In genomic region chr6:20837189-20837588, GRCh38 we compare ENCODE assay signal across 22 cellular contexts.
A peak's percentile ranks its signal among the peaks of the same experiment; 100 is the strongest.
DNase-seq lines count a peak whose midpoint lies in the region; ATAC-seq and TF ChIP-seq lines count a peak whose summit lies in the region.
"Had no signal": no experiment of that assay in that cellular context is flagged by ENCODE, and none has a peak within 500 bp of the region (broad histone marks: within the 10 kb centered on the region; RNA-seq: fewer than 3 reads in every experiment).

No MANE protein-coding gene starts in this region.

- no peaks in the 10 kb centered on the region for H3K9me3 ChIP-seq in hepatocyte (ENCODE audit: low read depth)
- H3K9me3 ChIP-seq: adrenal gland had no signal

- H3K9me2 ChIP-seq in hepatocyte (replicated peaks; ENCODE audit: insufficient read depth) = no peaks in the 10 kb centered on the region

- peak; percentile 31 for DNase-seq in activated naive CD4-positive, alpha-beta T cell treated with anti-CD3 and anti-CD28 coated beads, Interleukin-2, amount 10 ng/mL, durations not matched to agents 7 days and 5 days
- DNase-seq in activated naive CD4-positive, alpha-beta T cell treated with anti-CD3 and anti-CD28 coated beads, Interleukin-2, amount 50 U/mL, for 16 hours = no peak
- no peak for DNase-seq in activated T-helper 1 cell treated with anti-CD3 and anti-CD28 coated beads, Interleukin-12 subunit alpha, Interleukin-12 subunit beta, Interleukin-2, Interleukin-4 antibody, amounts not matched to agents 30 ng/mL and 10 ng/mL and 1 ng/mL, durations not matched to agents 14 hours and 24 hours and 36 hours (ENCODE audit: low spot score)
- no peak for DNase-seq in stimulated activated effector memory CD8-positive, alpha-beta T cell treated with anti-CD3 and anti-CD28 coated beads, Interleukin-12 subunit alpha, Interleukin-12 subunit beta, amount 100 ng/mL, for 72 hours (ENCODE audit: low spot score in 2 of 2)
- DNase-seq in CD14-positive monocyte (ENCODE audit: low spot score) (no peak), hepatocyte (ENCODE audit: low spot score) (no peak)
- DNase-seq: activated T-cell treated with anti-CD3 and anti-CD28 coated beads, Interleukin-2, amount 50 U/mL, for 4 hours; adrenal gland; DMS153; GDM1; left cardiac atrium; mesenchymal stem cell; NCI-H1417; NCI-H2107; retina; SIG-M5; stimulated activated CD4-positive, alpha-beta T cell treated with anti-CD3 and anti-CD28 coated beads, Interleukin-2, amount 100 ng/mL, for 48 hours had no signal

- TF ChIP-seq CTCF in CD14-positive monocyte (IDR thresholded peaks at IDR 0.05) = no peak
- no peak for TF ChIP-seq CTCF in hepatocyte (IDR thresholded peaks at IDR 0.05; ENCODE audit: poor library complexity)

- no peak overlapping the region for H3K4me3 ChIP-seq in hepatocyte
- H3K4me3 ChIP-seq: adrenal gland, coronary artery had no signal

- peaks cover 49% of the 10 kb centered on the region for H3K4me1 Mint-ChIP-seq in activated naive CD4-positive, alpha-beta T cell treated with anti-CD3 and anti-CD28 coated beads, Interleukin-2, amount 10 ng/mL, durations not matched to agents 7 days and 5 days
- H3K4me1 Mint-ChIP-seq in activated T-helper 1 cell treated with anti-CD3 and anti-CD28 coated beads, Interleukin-12 subunit alpha, Interleukin-12 subunit beta, Interleukin-2, Interleukin-4 antibody, amounts not matched to agents 30 ng/mL and 10 ng/mL and 1 ng/mL, durations not matched to agents 14 hours and 24 hours and 36 hours (ENCODE audit: low read depth) = peaks cover 50% of the 10 kb centered on the region
- H3K4me1 Mint-ChIP-seq in stimulated activated effector memory CD8-positive, alpha-beta T cell treated with anti-CD3 and anti-CD28 coated beads, Interleukin-12 subunit alpha, Interleukin-12 subunit beta, amount 100 ng/mL, for 72 hours = peaks cover 35% of the 10 kb centered on the region
- no peaks in the 10 kb centered on the region for H3K4me1 Mint-ChIP-seq in CD14-positive monocyte

- H3K4me3 Mint-ChIP-seq in activated naive CD4-positive, alpha-beta T cell treated with anti-CD3 and anti-CD28 coated beads, Interleukin-2, amount 10 ng/mL, durations not matched to agents 7 days and 5 days = no peak overlapping the region
- H3K4me3 Mint-ChIP-seq in activated T-helper 1 cell treated with anti-CD3 and anti-CD28 coated beads, Interleukin-12 subunit alpha, Interleukin-12 subunit beta, Interleukin-2, Interleukin-4 antibody, amounts not matched to agents 30 ng/mL and 10 ng/mL and 1 ng/mL, durations not matched to agents 14 hours and 24 hours and 36 hours = peak overlapping the region; percentile 2
- no peak overlapping the region for H3K4me3 Mint-ChIP-seq in stimulated activated effector memory CD8-positive, alpha-beta T cell treated with anti-CD3 and anti-CD28 coated beads, Interleukin-12 subunit alpha, Interleukin-12 subunit beta, amount 100 ng/mL, for 72 hours
- no peak overlapping the region for H3K4me3 Mint-ChIP-seq in CD14-positive monocyte
- H3K4me3 Mint-ChIP-seq: activated T-cell treated with anti-CD3 and anti-CD28 coated beads, Interleukin-2, amount 50 U/mL, for 4 hours had no signal

- no peak overlapping the region for H2AFZ ChIP-seq in hepatocyte

- H3K79me2 ChIP-seq in hepatocyte = no peaks in the 10 kb centered on the region

- peaks cover 13% of the 10 kb centered on the region for H3K36me3 Mint-ChIP-seq in activated naive CD4-positive, alpha-beta T cell treated with anti-CD3 and anti-CD28 coated beads, Interleukin-2, amount 10 ng/mL, durations not matched to agents 7 days and 5 days
- H3K36me3 Mint-ChIP-seq in activated T-helper 1 cell treated with anti-CD3 and anti-CD28 coated beads, Interleukin-12 subunit alpha, Interleukin-12 subunit beta, Interleukin-2, Interleukin-4 antibody, amounts not matched to agents 30 ng/mL and 10 ng/mL and 1 ng/mL, durations not matched to agents 14 hours and 24 hours and 36 hours (ENCODE audit: low read depth) = peaks cover 3% of the 10 kb centered on the region
- peaks cover 6% of the 10 kb centered on the region for H3K36me3 Mint-ChIP-seq in stimulated activated effector memory CD8-positive, alpha-beta T cell treated with anti-CD3 and anti-CD28 coated beads, Interleukin-12 subunit alpha, Interleukin-12 subunit beta, amount 100 ng/mL, for 72 hours
- peaks cover 0 to 2% of the 10 kb centered on the region in 2 donors for H3K36me3 Mint-ChIP-seq in CD14-positive monocyte

- no peaks in the 10 kb centered on the region for H3K27me3 ChIP-seq in hepatocyte
- H3K27me3 ChIP-seq: adrenal gland had no signal

- no peak overlapping the region for H3K27ac ChIP-seq in hepatocyte
- H3K27ac ChIP-seq: adrenal gland, C4-2B, coronary artery had no signal

- 97% methylated on average over 2 of the region's 2 CpGs for WGBS in hepatocyte (ENCODE audit: low lambda C conversion rate, missing lambda C conversion rate)

- ATAC-seq in GM19463 (IDR thresholded peaks at IDR 0.05; ENCODE audit: unreplicated experiment) (peak; percentile 54), GM21528 (IDR thresholded peaks at IDR 0.05; ENCODE audit: low FRiP score, unreplicated experiment) (no peak)
- ATAC-seq in stimulated activated effector memory CD8-positive, alpha-beta T cell treated with anti-CD3 and anti-CD28 coated beads, Interleukin-12 subunit alpha, Interleukin-12 subunit beta, amount 100 ng/mL, for 72 hours = peak; percentile 69
- ATAC-seq: left cardiac atrium had no signal

- CTCF ChIA-PET in activated naive CD4-positive, alpha-beta T cell treated with anti-CD3 and anti-CD28 coated beads, Interleukin-2, amount 10 ng/mL, durations not matched to agents 7 days and 5 days (lab: Charles Lee) = no interaction called here

- H4K20me1 ChIP-seq in hepatocyte (ENCODE audit: insufficient read depth, poor library complexity, severe bottlenecking) = no peaks in the 10 kb centered on the region

- intact Hi-C loops in activated T-helper 1 cell treated with anti-CD3 and anti-CD28 coated beads, Interleukin-12 subunit alpha, Interleukin-12 subunit beta, Interleukin-2, Interleukin-4 antibody, amounts not matched to agents 30 ng/mL and 10 ng/mL and 1 ng/mL, durations not matched to agents 14 hours and 24 hours and 36 hours (cut with micrococcal nuclease) = no loop called here
- intact Hi-C loops in CD14-positive monocyte (cut with micrococcal nuclease) = no loop called here

- H3K4me1 ChIP-seq in hepatocyte (ENCODE audit: insufficient read depth) = no peaks in the 10 kb centered on the region
- H3K4me1 ChIP-seq: adrenal gland had no signal

- no peaks in the 10 kb centered on the region for H3K36me3 ChIP-seq in hepatocyte (replicated peaks; ENCODE audit: insufficient read depth, low read depth)
- H3K36me3 ChIP-seq: adrenal gland had no signal

- H3K27ac Mint-ChIP-seq in activated naive CD4-positive, alpha-beta T cell treated with anti-CD3 and anti-CD28 coated beads, Interleukin-2, amount 10 ng/mL, durations not matched to agents 7 days and 5 days = peak overlapping the region; percentile 33
- H3K27ac Mint-ChIP-seq in activated T-helper 1 cell treated with anti-CD3 and anti-CD28 coated beads, Interleukin-12 subunit alpha, Interleukin-12 subunit beta, Interleukin-2, Interleukin-4 antibody, amounts not matched to agents 30 ng/mL and 10 ng/mL and 1 ng/mL, durations not matched to agents 14 hours and 24 hours and 36 hours = no peak overlapping the region
- no peak overlapping the region for H3K27ac Mint-ChIP-seq in stimulated activated effector memory CD8-positive, alpha-beta T cell treated with anti-CD3 and anti-CD28 coated beads, Interleukin-12 subunit alpha, Interleukin-12 subunit beta, amount 100 ng/mL, for 72 hours
- no peak overlapping the region for H3K27ac Mint-ChIP-seq in CD14-positive monocyte
- H3K27ac Mint-ChIP-seq: IgD-negative memory B cell had no signal

- no peaks in the 10 kb centered on the region for H3K27me3 Mint-ChIP-seq in activated naive CD4-positive, alpha-beta T cell treated with anti-CD3 and anti-CD28 coated beads, Interleukin-2, amount 10 ng/mL, durations not matched to agents 7 days and 5 days
- H3K27me3 Mint-ChIP-seq in activated T-helper 1 cell treated with anti-CD3 and anti-CD28 coated beads, Interleukin-12 subunit alpha, Interleukin-12 subunit beta, Interleukin-2, Interleukin-4 antibody, amounts not matched to agents 30 ng/mL and 10 ng/mL and 1 ng/mL, durations not matched to agents 14 hours and 24 hours and 36 hours (ENCODE audit: insufficient read depth) = no peaks in the 10 kb centered on the region
- no peaks in the 10 kb centered on the region for H3K27me3 Mint-ChIP-seq in CD14-positive monocyte (ENCODE audit: low read depth in 3 of 3)
- H3K27me3 Mint-ChIP-seq: IgD-negative memory B cell had no signal

- H3K4me2 ChIP-seq in hepatocyte = no peak overlapping the region

- peaks cover 3% of the 10 kb centered on the region for H3K9me3 Mint-ChIP-seq in activated naive CD4-positive, alpha-beta T cell treated with anti-CD3 and anti-CD28 coated beads, Interleukin-2, amount 10 ng/mL, durations not matched to agents 7 days and 5 days
- H3K9me3 Mint-ChIP-seq in activated T-helper 1 cell treated with anti-CD3 and anti-CD28 coated beads, Interleukin-12 subunit alpha, Interleukin-12 subunit beta, Interleukin-2, Interleukin-4 antibody, amounts not matched to agents 30 ng/mL and 10 ng/mL and 1 ng/mL, durations not matched to agents 14 hours and 24 hours and 36 hours = peaks cover 11% of the 10 kb centered on the region
- no peaks in the 10 kb centered on the region for H3K9me3 Mint-ChIP-seq in stimulated activated effector memory CD8-positive, alpha-beta T cell treated with anti-CD3 and anti-CD28 coated beads, Interleukin-12 subunit alpha, Interleukin-12 subunit beta, amount 100 ng/mL, for 72 hours
- peaks cover 0 to 3% (median 0%) of the 10 kb centered on the region in 7 donors for H3K9me3 Mint-ChIP-seq in CD14-positive monocyte
- H3K9me3 Mint-ChIP-seq: IgD-negative memory B cell had no signal
